In genomic region chr16:740459-740763, GRCh38 we compare ENCODE assay signal across 1 cellular context.
TF ChIP-seq lines count a peak whose summit lies in the region.

No MANE protein-coding gene starts in this region.

TF ChIP-seq in H1, 55 proteins besides CTCF, POLR2A, EP300 and RAD21:
- TF ChIP-seq BACH1 (IDR thresholded peaks at IDR 0.05; ENCODE audit: low read length) = 0 out of 2 replicates have a peak, but pooled peaks have one; percentile 0
- 0 out of 2 replicates have a peak, but pooled peaks have one; percentile 20 for TF ChIP-seq RBBP5 (IDR thresholded peaks at IDR 0.05; ENCODE audit: borderline replicate concordance, low read depth, low read length)
- no peak for TF ChIP-seq CREB1 (IDR thresholded peaks at IDR 0.05)
TF ChIP-seq in H1: peak in this region for 2.
